In the genomic region with DNA sequence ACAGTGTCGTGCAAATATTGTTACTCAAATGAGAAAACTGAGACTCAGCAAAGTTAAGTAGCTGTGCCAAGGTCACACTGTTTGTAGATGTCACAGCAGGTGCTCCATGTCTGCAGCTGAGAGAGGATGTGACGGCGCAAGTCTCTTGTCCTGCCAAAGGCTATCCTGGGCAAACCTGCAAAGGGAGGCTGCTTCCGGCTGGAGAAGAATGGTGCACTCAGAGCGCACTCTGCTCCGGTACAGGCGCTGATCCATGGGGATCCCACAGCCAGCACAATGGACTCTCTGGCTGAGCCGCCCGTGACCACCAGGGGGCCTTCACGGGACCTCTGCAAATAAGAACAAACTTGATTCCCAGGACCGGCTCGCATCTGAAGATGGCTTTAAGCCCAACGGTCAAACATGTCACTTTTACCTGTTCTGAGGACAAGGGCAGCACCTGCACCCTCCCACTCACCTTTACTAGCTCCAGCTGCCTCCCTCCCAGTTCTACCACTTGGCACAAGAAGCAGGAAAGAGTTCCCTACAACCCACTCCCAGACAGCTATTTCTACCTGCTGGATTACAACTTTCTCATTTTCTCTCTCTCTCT, we compare ENCODE assay signal across 10 cellular contexts. TPM values are rescaled to one million over a fixed set of nuclear protein-coding genes. Genes with fewer than 3 reads are reported as not detected.
DNase-seq lines count a peak whose midpoint lies in the region; TF ChIP-seq lines count a peak whose summit lies in the region.
"Had no signal": no experiment of that assay in that cellular context is flagged by ENCODE, and none has a peak within 500 bp of the region (broad histone marks: within the 10 kb centered on the region; RNA-seq: fewer than 3 reads in every experiment).

No MANE protein-coding gene starts in this region.

- H3K4me3 Mint-ChIP-seq in activated T-helper 2 cell treated with anti-CD3 and anti-CD28 coated beads, Interferon-gamma antibody, Interleukin-2, Interleukin-4, amounts not matched to agents 10 μg/mL and 5 μg/mL and 100 μg/mL, durations not matched to agents 14 hours and 24 hours and 36 hours (ENCODE audit: low read depth), result no peak overlapping the region
- H3K4me3 Mint-ChIP-seq: CD4-positive, CD25-positive, alpha-beta regulatory T cell; dendritic cell treated with granulocyte-macrophage colony-stimulating factor and Interleukin-4, amounts not matched to agents 40 ng/mL and 50 ng/mL, for 4 days had no signal

- no peaks in the 10 kb centered on the region for H3K27me3 ChIP-seq in kidney epithelial cell (ENCODE audit: control insufficient read depth, insufficient read depth, low read length)

- TF ChIP-seq CTCF in cardiac fibroblast (IDR thresholded peaks at IDR 0.05; ENCODE audit: low read depth, low read length), result peak; percentile 93
- peak; percentile 98 for TF ChIP-seq CTCF in kidney epithelial cell (IDR thresholded peaks at IDR 0.05; ENCODE audit: insufficient read depth, low read length, poor library complexity, severe bottlenecking)

- no peak overlapping the region for H3K27ac Mint-ChIP-seq in activated T-helper 2 cell treated with anti-CD3 and anti-CD28 coated beads, Interferon-gamma antibody, Interleukin-2, Interleukin-4, amounts not matched to agents 10 μg/mL and 5 μg/mL and 100 μg/mL, durations not matched to agents 14 hours and 24 hours and 36 hours
- H3K27ac Mint-ChIP-seq: dendritic cell treated with granulocyte-macrophage colony-stimulating factor and Interleukin-4, amounts not matched to agents 40 ng/mL and 50 ng/mL, for 4 days had no signal

- H3K36me3 ChIP-seq in kidney epithelial cell (ENCODE audit: control insufficient read depth, insufficient read depth, low read length), result no peaks in the 10 kb centered on the region

- H3K27me3 Mint-ChIP-seq in activated T-helper 2 cell treated with anti-CD3 and anti-CD28 coated beads, Interferon-gamma antibody, Interleukin-2, Interleukin-4, amounts not matched to agents 10 μg/mL and 5 μg/mL and 100 μg/mL, durations not matched to agents 14 hours and 24 hours and 36 hours (ENCODE audit: low read depth), result peaks cover 21% of the 10 kb centered on the region
- H3K27me3 Mint-ChIP-seq: dendritic cell treated with granulocyte-macrophage colony-stimulating factor and Interleukin-4, amounts not matched to agents 40 ng/mL and 50 ng/mL, for 4 days had no signal

- DNase-seq in NCI-H524 (lab: John Stamatoyannopoulos, UW) (peak; percentile 51 to 73), NCI-H524 treated with DMSO at 0.1 percent for 48 hours (lab: John Stamatoyannopoulos, UW) (no peak), NCI-H1105 (lab: John Stamatoyannopoulos, UW) (peak; percentile 85), T-helper 9 cell (peak; percentile 25), cardiac fibroblast (ENCODE audit: low read depth in 2 of 2) (peak; percentile 75 to 81), kidney epithelial cell (ENCODE audit: low read depth) (peak; percentile 31)
- peak in 3 of 4 experiments; percentile 8 to 25 (median 20) for DNase-seq in stimulated activated CD4-positive, alpha-beta T cell treated with anti-CD3 and anti-CD28 coated beads, Interleukin-1b, Interleukin-23, amount 100 ng/mL, for 24 hours (ENCODE audit: low read depth in 4 of 4, low spot score in 1 of 4)
- no peak for DNase-seq in activated T-helper 2 cell treated with anti-CD3 and anti-CD28 coated beads, Interferon-gamma antibody, Interleukin-2, Interleukin-4, amounts not matched to agents 10 μg/mL and 5 μg/mL and 100 μg/mL, durations not matched to agents 14 hours and 24 hours and 36 hours (ENCODE audit: low spot score)

- intact Hi-C loops in activated T-helper 2 cell treated with anti-CD3 and anti-CD28 coated beads, Interferon-gamma antibody, Interleukin-2, Interleukin-4, amounts not matched to agents 10 μg/mL and 5 μg/mL and 100 μg/mL, durations not matched to agents 14 hours and 24 hours and 36 hours (cut with micrococcal nuclease), result loop anchor here (5.0 kb wide), 1 partner anchor 48 kb away; no protein-coding TSS in a partner anchor

- peaks cover 11% of the 10 kb centered on the region for H3K4me1 Mint-ChIP-seq in activated T-helper 2 cell treated with anti-CD3 and anti-CD28 coated beads, Interferon-gamma antibody, Interleukin-2, Interleukin-4, amounts not matched to agents 10 μg/mL and 5 μg/mL and 100 μg/mL, durations not matched to agents 14 hours and 24 hours and 36 hours (ENCODE audit: low read depth)

- H3K36me3 Mint-ChIP-seq in activated T-helper 2 cell treated with anti-CD3 and anti-CD28 coated beads, Interferon-gamma antibody, Interleukin-2, Interleukin-4, amounts not matched to agents 10 μg/mL and 5 μg/mL and 100 μg/mL, durations not matched to agents 14 hours and 24 hours and 36 hours (ENCODE audit: low read depth), result no peaks in the 10 kb centered on the region
- H3K36me3 Mint-ChIP-seq: CD4-positive, CD25-positive, alpha-beta regulatory T cell had no signal

- H3K4me3 ChIP-seq in cardiac fibroblast (replicated peaks in 1 of 2; ENCODE audit: low read depth in 2 of 2, low read length in 2 of 2), result no peak overlapping the region
- no peak overlapping the region for H3K4me3 ChIP-seq in kidney epithelial cell (ENCODE audit: low read depth, low read length)

- H3K9me3 Mint-ChIP-seq in activated T-helper 2 cell treated with anti-CD3 and anti-CD28 coated beads, Interferon-gamma antibody, Interleukin-2, Interleukin-4, amounts not matched to agents 10 μg/mL and 5 μg/mL and 100 μg/mL, durations not matched to agents 14 hours and 24 hours and 36 hours, result no peaks in the 10 kb centered on the region
- H3K9me3 Mint-ChIP-seq: CD4-positive, CD25-positive, alpha-beta regulatory T cell; dendritic cell treated with granulocyte-macrophage colony-stimulating factor and Interleukin-4, amounts not matched to agents 40 ng/mL and 50 ng/mL, for 4 days had no signal

RNA-seq across cellular contexts. Expression of a gene that starts 21.9 kb away (rescaled TPM):
- not detected in 2 replicates for total RNA-seq in kidney epithelial cell
- not detected in 2 replicates for total RNA-seq in activated T-helper 2 cell treated with anti-CD3 and anti-CD28 coated beads, Interferon-gamma antibody, Interleukin-2, Interleukin-4, amounts not matched to agents 10 μg/mL and 5 μg/mL and 100 μg/mL, durations not matched to agents 14 hours and 24 hours and 36 hours
- total RNA-seq: CD4-positive, CD25-positive, alpha-beta regulatory T cell had no signal

Comparison
In these comparisons a context has a peak if more than half of its experiments do, and no peak if none do; other contexts are left out.
1. DNase-seq: peak in NCI-H524 (2 of 2), NCI-H1105 (single experiment), T-helper 9 cell (single experiment), cardiac fibroblast (2 of 2), kidney epithelial cell (single experiment) and stimulated activated CD4-positive, alpha-beta T cell treated with anti-CD3 and anti-CD28 coated beads, Interleukin-1b, Interleukin-23, amount 100 ng/mL, for 24 hours (3 of 4); none in NCI-H524 treated with DMSO at 0.1 percent for 48 hours (single experiment) and activated T-helper 2 cell treated with anti-CD3 and anti-CD28 coated beads, Interferon-gamma antibody, Interleukin-2, Interleukin-4, amounts not matched to agents 10 μg/mL and 5 μg/mL and 100 μg/mL, durations not matched to agents 14 hours and 24 hours and 36 hours (single experiment).